13 cellular contexts compared by ENCODE assay signal in the genomic region with DNA sequence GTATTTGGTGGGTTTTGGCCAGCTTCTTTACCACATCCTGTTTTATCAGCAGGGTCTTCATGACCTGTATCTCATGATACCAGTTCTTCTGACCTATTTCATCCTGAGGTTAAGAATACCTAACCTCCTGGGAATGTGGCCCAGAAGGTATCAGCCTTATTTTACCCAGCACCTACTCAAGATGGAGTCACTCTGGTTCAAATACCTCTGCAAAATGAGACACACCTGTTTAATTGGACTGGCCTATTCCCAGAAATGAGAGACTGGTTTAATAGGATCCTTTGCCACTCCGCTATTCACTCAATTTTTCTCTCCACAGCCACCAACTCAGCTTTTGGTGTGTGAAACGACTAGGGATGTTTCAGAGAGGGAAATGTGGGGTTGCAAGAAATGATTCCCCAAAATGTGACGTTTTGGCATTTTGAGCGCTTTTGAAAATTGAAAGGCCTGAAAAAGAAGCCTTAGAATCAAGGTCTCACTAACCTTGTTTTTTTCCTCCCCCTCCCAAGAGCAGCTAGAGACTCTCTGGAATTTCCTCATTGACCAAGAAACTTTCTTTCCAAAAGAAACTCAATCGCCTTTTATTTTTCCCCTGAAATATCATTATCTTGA. TPM values are rescaled to one million over a fixed set of nuclear protein-coding genes. Genes with fewer than 3 reads are reported as not detected.
DNase-seq lines count a peak whose midpoint lies in the region; ATAC-seq and TF ChIP-seq lines count a peak whose summit lies in the region.
"Had no signal": no experiment of that assay in that cellular context is flagged by ENCODE, and none has a peak within 500 bp of the region (broad histone marks: within the 10 kb centered on the region; RNA-seq: fewer than 3 reads in every experiment).

No MANE protein-coding gene starts in this region.

- POLR2A ChIA-PET in Caco-2 (lab: Charles Lee) (no interaction called here), WTC11 (lab: Charles Lee) (interaction anchor here (0.6 kb wide), 1 partner anchor 72 kb away, joined by 3 read pairs; the partner anchor contains the start of gene PNRC1)

- 70 to 86% methylated on average over 3 to 5 of the region's 5 CpGs for WGBS in endodermal cell (ENCODE audit: insufficient coverage in 1 of 2, insufficient read length in 1 of 2), 2 experiments

- no peaks in the 10 kb centered on the region for H3K36me3 ChIP-seq in Caco-2 (ENCODE audit: control insufficient read depth, insufficient read depth, low read length)
- H3K36me3 ChIP-seq in endodermal cell (ENCODE audit: control insufficient read depth, insufficient read depth, low read length), result no peaks in the 10 kb centered on the region
- H3K36me3 ChIP-seq: HAP-1 had no signal

- H3K4me1 Mint-ChIP-seq in Caco-2 (ENCODE audit: low read depth, unreplicated experiment) (peaks cover 32% of the 10 kb centered on the region), WTC11 (peaks cover 29% of the 10 kb centered on the region), endodermal cell (peaks cover 19% of the 10 kb centered on the region)

- H3K4me3 ChIP-seq in Caco-2 (ENCODE audit: low read depth, low read length) (no peak overlapping the region), endodermal cell (ENCODE audit: low read length) (peak overlapping the region; percentile 59)
- H3K4me3 ChIP-seq: A549, GM23248, HAP-1 had no signal

- no peak for TF ChIP-seq CTCF in Caco-2 (IDR thresholded peaks at IDR 0.05; ENCODE audit: insufficient read depth in 1 of 2, low read depth in 1 of 2, low read length in 1 of 2, severe bottlenecking in 1 of 2, unreplicated experiment in 1 of 2)
- TF ChIP-seq CTCF in WTC11 (IDR thresholded peaks at IDR 0.05), result no peak
- TF ChIP-seq CTCF in endodermal cell (conservative IDR thresholded peaks at IDR 0.05), result no peak

- peak overlapping the region; percentile 25 for H3K4me3 Mint-ChIP-seq in Caco-2 (ENCODE audit: unreplicated experiment)
- no peak overlapping the region for H3K4me3 Mint-ChIP-seq in WTC11
- no peak overlapping the region for H3K4me3 Mint-ChIP-seq in endodermal cell
- H3K4me3 Mint-ChIP-seq: CD4-positive, alpha-beta T cell had no signal

- H3K36me3 Mint-ChIP-seq in Caco-2 (ENCODE audit: insufficient read depth, unreplicated experiment) (no peaks in the 10 kb centered on the region), WTC11 (no peaks in the 10 kb centered on the region), endodermal cell (ENCODE audit: low read depth) (no peaks in the 10 kb centered on the region)

- H3K9me3 ChIP-seq in Caco-2 (no peaks in the 10 kb centered on the region), endodermal cell (ENCODE audit: control insufficient read depth, low read length) (no peaks in the 10 kb centered on the region)
- H3K9me3 ChIP-seq: A549, HAP-1 had no signal

- no peaks in the 10 kb centered on the region for H3K27me3 ChIP-seq in Caco-2 (replicated peaks; ENCODE audit: control insufficient read depth, insufficient read depth, low read length)
- no peaks in the 10 kb centered on the region for H3K27me3 ChIP-seq in endodermal cell (ENCODE audit: control insufficient read depth, insufficient read depth, low read length, poor library complexity, severe bottlenecking)

- BruUV-seq in Caco-2 (replicated peaks; lab: Mats Ljungman, UMichigan), result no TSS peak

- no peak for DNase-seq in Caco-2
- no peak for DNase-seq in WTC11 (ENCODE audit: low spot score)
- DNase-seq in endodermal cell, result no peak
- DNase-seq in GOT3 (lab: John Stamatoyannopoulos, UW), result no peak
- DNase-seq: CD4-positive, alpha-beta T cell; DMS153; DND-41; GM23248 had no signal

- intact Hi-C loops in Caco-2 (cut with micrococcal nuclease; ENCODE audit: unreplicated experiment), result no loop called here

- H3K9ac ChIP-seq in endodermal cell (ENCODE audit: extremely low read depth, low read length, poor library complexity, severe bottlenecking), result no peak overlapping the region
- H3K9ac ChIP-seq: GM23248 had no signal

- no peaks in the 10 kb centered on the region for H3K27me3 Mint-ChIP-seq in Caco-2 (ENCODE audit: insufficient read depth, unreplicated experiment)
- H3K27me3 Mint-ChIP-seq in WTC11 (ENCODE audit: low read depth), result no peaks in the 10 kb centered on the region
- no peaks in the 10 kb centered on the region for H3K27me3 Mint-ChIP-seq in endodermal cell (ENCODE audit: insufficient read depth)
- H3K27me3 Mint-ChIP-seq: CD4-positive, alpha-beta T cell had no signal

- ATAC-seq in WTC11 (no peak), GM21367 (IDR thresholded peaks at IDR 0.05; ENCODE audit: unreplicated experiment) (no peak), GM18868 (IDR thresholded peaks at IDR 0.05; ENCODE audit: unreplicated experiment) (no peak)
- ATAC-seq: A549, HepG2 had no signal

- H3K4me1 ChIP-seq in Caco-2 (peaks cover 26% of the 10 kb centered on the region), endodermal cell (ENCODE audit: control insufficient read depth, insufficient read depth, low read length) (peaks cover 10% of the 10 kb centered on the region)

- CTCF ChIA-PET in Caco-2 (lab: Charles Lee), result no interaction called here
- CTCF ChIA-PET in WTC11 (lab: Charles Lee), result no interaction called here

- H3K9me3 Mint-ChIP-seq in Caco-2 (ENCODE audit: unreplicated experiment) (no peaks in the 10 kb centered on the region), WTC11 (no peaks in the 10 kb centered on the region), endodermal cell (no peaks in the 10 kb centered on the region)
- H3K9me3 Mint-ChIP-seq: CD4-positive, alpha-beta T cell had no signal

- peak overlapping the region; percentile 47 for H3K27ac Mint-ChIP-seq in Caco-2 (ENCODE audit: unreplicated experiment)
- H3K27ac Mint-ChIP-seq in WTC11, result no peak overlapping the region
- no peak overlapping the region for H3K27ac Mint-ChIP-seq in endodermal cell
- H3K27ac Mint-ChIP-seq: CD4-positive, alpha-beta T cell had no signal

- H3K27ac ChIP-seq in endodermal cell (ENCODE audit: low read depth, low read length), result no peak overlapping the region
- H3K27ac ChIP-seq: A549, GM23248 had no signal

TF ChIP-seq in WTC11, 78 proteins besides CTCF, POLR2A, EP300 and RAD21 (continues in another document):
- no peak for TF ChIP-seq HMGA2 (CRISPR knock-in tag; IDR thresholded peaks at IDR 0.05)
- TF ChIP-seq SP1 (CRISPR knock-in tag; conservative IDR thresholded peaks at IDR 0.05), result no peak
- peak; percentile 38; the same call in 1 of the 2 replicates for TF ChIP-seq ZNF423 (CRISPR knock-in tag; IDR thresholded peaks at IDR 0.05)
- no peak for TF ChIP-seq GRHL2 (CRISPR knock-in tag; IDR thresholded peaks at IDR 0.05; ENCODE audit: insufficient replicate concordance, severe bottlenecking)
- TF ChIP-seq RELA (CRISPR knock-in tag; IDR thresholded peaks at IDR 0.05; ENCODE audit: borderline replicate concordance), result no peak
- TF ChIP-seq TP53 (CRISPR knock-in tag; IDR thresholded peaks at IDR 0.05), result no peak
- TF ChIP-seq JUN (CRISPR knock-in tag; IDR thresholded peaks at IDR 0.05), result no peak
- no peak for TF ChIP-seq TCF7 (CRISPR knock-in tag; IDR thresholded peaks at IDR 0.05; ENCODE audit: low read depth)
- no peak for TF ChIP-seq SMAD4 (CRISPR knock-in tag; IDR thresholded peaks at IDR 0.05)
- TF ChIP-seq PREB (CRISPR knock-in tag; IDR thresholded peaks at IDR 0.05; ENCODE audit: borderline replicate concordance), result no peak
- TF ChIP-seq NFYB (CRISPR knock-in tag; conservative IDR thresholded peaks at IDR 0.05; ENCODE audit: low read depth), result no peak
- TF ChIP-seq, protein P1, sequence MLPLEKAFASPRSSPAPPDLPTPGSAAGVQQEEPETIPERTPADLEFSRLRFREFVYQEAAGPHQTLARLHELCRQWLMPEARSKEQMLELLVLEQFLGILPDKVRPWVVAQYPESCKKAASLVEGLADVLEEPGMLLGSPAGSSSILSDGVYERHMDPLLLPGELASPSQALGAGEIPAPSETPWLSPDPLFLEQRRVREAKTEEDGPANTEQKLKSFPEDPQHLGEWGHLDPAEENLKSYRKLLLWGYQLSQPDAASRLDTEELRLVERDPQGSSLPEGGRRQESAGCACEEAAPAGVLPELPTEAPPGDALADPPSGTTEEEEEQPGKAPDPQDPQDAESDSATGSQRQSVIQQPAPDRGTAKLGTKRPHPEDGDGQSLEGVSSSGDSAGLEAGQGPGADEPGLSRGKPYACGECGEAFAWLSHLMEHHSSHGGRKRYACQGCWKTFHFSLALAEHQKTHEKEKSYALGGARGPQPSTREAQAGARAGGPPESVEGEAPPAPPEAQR (CRISPR knock-in tag; IDR thresholded peaks at IDR 0.05), result peak; percentile 63; the same call in 1 of the 2 replicates
- TF ChIP-seq, protein P2, sequence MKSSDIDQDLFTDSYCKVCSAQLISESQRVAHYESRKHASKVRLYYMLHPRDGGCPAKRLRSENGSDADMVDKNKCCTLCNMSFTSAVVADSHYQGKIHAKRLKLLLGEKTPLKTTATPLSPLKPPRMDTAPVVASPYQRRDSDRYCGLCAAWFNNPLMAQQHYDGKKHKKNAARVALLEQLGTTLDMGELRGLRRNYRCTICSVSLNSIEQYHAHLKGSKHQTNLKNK (CRISPR knock-in tag; IDR thresholded peaks at IDR 0.05), result no peak

RNA-seq across cellular contexts. Expression of gene RNGTT, which starts 45.5 kb away (rescaled TPM):
- total RNA-seq in Caco-2 (2022), result 17.5 and 17.7 TPM in 2 replicates
- 20.4 to 22.0 TPM (median 20.7 TPM) in 3 replicates for total RNA-seq in WTC11 (2021)
- total RNA-seq in endodermal cell, result 10 to 100 TPM; 21.5 to 28.7 TPM
- 20.6 TPM for polyA plus RNA-seq in endodermal cell (2013, experiment 1 of 2)
- polyA plus RNA-seq in endodermal cell (2013, experiment 2 of 2), result 19.1 TPM
